ENCODE assay signal across 1 cellular context in genomic region chr2:197278804-197279763, GRCh38.
TF ChIP-seq lines count a peak whose summit lies in the region.

No MANE protein-coding gene starts in this region.

TF ChIP-seq in IMR-90, 13 proteins besides CTCF, POLR2A, EP300 and RAD21:
- TF ChIP-seq FOS (IDR thresholded peaks at IDR 0.05; ENCODE audit: low read depth, low read length) (no peak), MAFK (IDR thresholded peaks at IDR 0.05; ENCODE audit: low read depth, low read length) (peak; percentile 85)
TF ChIP-seq in IMR-90: peak in this region for 1.
